Comparison of ENCODE assay signal across 6 cellular contexts in the genomic region with DNA sequence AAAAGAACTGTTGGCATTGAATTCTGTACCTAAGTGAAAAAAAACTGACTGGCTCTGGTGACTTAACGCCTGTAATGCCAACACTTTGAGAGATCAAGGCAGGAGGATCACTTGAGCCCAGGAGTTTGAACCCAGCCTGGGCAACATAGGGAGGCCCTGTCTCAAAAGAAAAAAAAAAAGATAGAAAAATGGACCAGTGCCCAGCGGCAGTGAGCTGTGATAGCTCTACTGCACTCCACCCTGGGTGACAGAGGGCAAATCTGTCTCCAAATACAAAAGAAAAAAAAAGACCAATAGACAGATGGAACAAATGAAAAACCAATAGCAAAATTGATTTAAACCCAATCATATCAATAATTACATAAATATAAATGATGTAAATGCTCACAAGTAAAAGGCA. TPM values are rescaled to one million over a fixed set of nuclear protein-coding genes. Genes with fewer than 3 reads are reported as not detected.
DNase-seq lines count a peak whose midpoint lies in the region; ATAC-seq lines count a peak whose summit lies in the region.

No MANE protein-coding gene starts in this region.

- ATAC-seq in left cardiac atrium, result peak; percentile 36 to 39
- no peak for ATAC-seq in stimulated activated naive B cell treated with anti-CD40 and anti-IgM and Interleukin-4, amounts not matched to agents 10 μg/mL and 1 μg/mL and 100 μg/mL, for 72 hours (replicated peaks)
- ATAC-seq in HG03442 (IDR thresholded peaks at IDR 0.05; ENCODE audit: unreplicated experiment), result no peak

- H3K9me3 Mint-ChIP-seq in T-helper 2 cell treated with Interferon-gamma antibody and Interleukin-4, amounts not matched to agents 5 μg/mL and 100 μg/mL, for 36 hours, result peaks cover 21% of the 10 kb centered on the region
- peaks cover 4 to 5% of the 10 kb centered on the region in 2 donors for H3K9me3 Mint-ChIP-seq in stimulated activated naive B cell treated with anti-CD40 and anti-IgM and Interleukin-4, amounts not matched to agents 10 μg/mL and 1 μg/mL and 100 μg/mL, for 72 hours

- H3K27me3 Mint-ChIP-seq in T-helper 2 cell treated with Interferon-gamma antibody and Interleukin-4, amounts not matched to agents 5 μg/mL and 100 μg/mL, for 36 hours (ENCODE audit: low read depth), result peaks cover 3% of the 10 kb centered on the region
- peaks cover 14 to 22% of the 10 kb centered on the region in 2 donors for H3K27me3 Mint-ChIP-seq in stimulated activated naive B cell treated with anti-CD40 and anti-IgM and Interleukin-4, amounts not matched to agents 10 μg/mL and 1 μg/mL and 100 μg/mL, for 72 hours

- intact Hi-C loops in left cardiac atrium (cut with DNase I), result no loop called here

- no peak overlapping the region for H3K27ac Mint-ChIP-seq in T-helper 2 cell treated with Interferon-gamma antibody and Interleukin-4, amounts not matched to agents 5 μg/mL and 100 μg/mL, for 36 hours
- no peak overlapping the region for H3K27ac Mint-ChIP-seq in stimulated activated naive B cell treated with anti-CD40 and anti-IgM and Interleukin-4, amounts not matched to agents 10 μg/mL and 1 μg/mL and 100 μg/mL, for 72 hours

- peak overlapping the region; percentile 48 for H3K4me3 Mint-ChIP-seq in T-helper 2 cell treated with Interferon-gamma antibody and Interleukin-4, amounts not matched to agents 5 μg/mL and 100 μg/mL, for 36 hours
- peak overlapping the region; percentile 70 to 72 for H3K4me3 Mint-ChIP-seq in stimulated activated naive B cell treated with anti-CD40 and anti-IgM and Interleukin-4, amounts not matched to agents 10 μg/mL and 1 μg/mL and 100 μg/mL, for 72 hours

- no peak for DNase-seq in T-helper 2 cell treated with Interferon-gamma antibody and Interleukin-4, amounts not matched to agents 5 μg/mL and 100 μg/mL, for 36 hours (ENCODE audit: low spot score)
- DNase-seq in T-helper 2 cell (no peak), left cardiac atrium (no peak), NCI-H510A (lab: John Stamatoyannopoulos, UW) (no peak)
- DNase-seq in stimulated activated naive B cell treated with anti-CD40 and anti-IgM and Interleukin-4, amounts not matched to agents 10 μg/mL and 1 μg/mL and 100 μg/mL, for 72 hours, result no peak

- H3K4me1 Mint-ChIP-seq in T-helper 2 cell treated with Interferon-gamma antibody and Interleukin-4, amounts not matched to agents 5 μg/mL and 100 μg/mL, for 36 hours (ENCODE audit: low read depth), result peaks cover 2% of the 10 kb centered on the region
- peaks cover 7 to 13% of the 10 kb centered on the region in 2 donors for H3K4me1 Mint-ChIP-seq in stimulated activated naive B cell treated with anti-CD40 and anti-IgM and Interleukin-4, amounts not matched to agents 10 μg/mL and 1 μg/mL and 100 μg/mL, for 72 hours

- H3K36me3 Mint-ChIP-seq in T-helper 2 cell treated with Interferon-gamma antibody and Interleukin-4, amounts not matched to agents 5 μg/mL and 100 μg/mL, for 36 hours (ENCODE audit: low read depth), result peaks cover 13% of the 10 kb centered on the region
- H3K36me3 Mint-ChIP-seq in stimulated activated naive B cell treated with anti-CD40 and anti-IgM and Interleukin-4, amounts not matched to agents 10 μg/mL and 1 μg/mL and 100 μg/mL, for 72 hours, result peaks cover 4 to 23% of the 10 kb centered on the region in 2 donors

RNA-seq across cellular contexts. Expression of a gene that starts 0.7 kb away (rescaled TPM):
- total RNA-seq in left cardiac atrium, result under 1 TPM in 1 of 2 donors, not detected in 1; 0.12 TPM

RNA-seq across cellular contexts. Expression of a gene that starts 22.7 kb away (rescaled TPM):
- 10 to 100 TPM; 31.3 to 32.9 TPM for total RNA-seq in left cardiac atrium

RNA-seq across cellular contexts. Expression of a gene that starts 22.9 kb away (rescaled TPM):
- 1 to 10 TPM; 7.6 to 8.2 TPM for total RNA-seq in left cardiac atrium

RNA-seq across cellular contexts. Expression of a gene that starts 37.6 kb away (rescaled TPM):
- total RNA-seq in left cardiac atrium, result 10 to 100 TPM; 11.8 to 21.3 TPM

RNA-seq across cellular contexts. Expression of a gene that starts 37.9 kb away (rescaled TPM):
- 10 to 100 TPM; 29.9 to 32.4 TPM for total RNA-seq in left cardiac atrium

Comparison
In these comparisons a context has a peak if more than half of its experiments do, and no peak if none do; other contexts are left out.
1. ATAC-seq: peak in left cardiac atrium (2 of 2); none in stimulated activated naive B cell treated with anti-CD40 and anti-IgM and Interleukin-4, amounts not matched to agents 10 μg/mL and 1 μg/mL and 100 μg/mL, for 72 hours (0 of 2) and HG03442 (single experiment).